ENCODE assay signal across 24 cellular contexts in genomic region chr3:187465503-187465902, GRCh38.
"Had no signal": no experiment of that assay in that cellular context is flagged by ENCODE, and none has a peak within 500 bp of the region (broad histone marks: within the 10 kb centered on the region; RNA-seq: fewer than 3 reads in every experiment).

No MANE protein-coding gene starts in this region.

- H3K27ac ChIP-seq: epithelial cell of prostate, esophagus muscularis mucosa, gastrocnemius medialis, hepatocyte, parathyroid adenoma, prostate gland, right lobe of liver, suprapubic skin, thyroid gland had no signal

- H3K4me1 Mint-ChIP-seq: naive B cell; nephron; stimulated activated effector memory CD8-positive, alpha-beta T cell treated with anti-CD3 and anti-CD28 coated beads, Interleukin-12 subunit alpha, Interleukin-12 subunit beta, amount 100 ng/mL, for 72 hours had no signal

- H3K4me3 Mint-ChIP-seq: naive B cell; nephron; stimulated activated effector memory CD8-positive, alpha-beta T cell treated with anti-CD3 and anti-CD28 coated beads, Interleukin-12 subunit alpha, Interleukin-12 subunit beta, amount 100 ng/mL, for 72 hours; type B pancreatic cell had no signal

- H3K4me3 ChIP-seq: esophagus muscularis mucosa, gastrocnemius medialis, hepatocyte, lung, prostate gland, right lobe of liver, suprapubic skin, thyroid gland had no signal

- H2AFZ ChIP-seq: hepatocyte, parathyroid adenoma had no signal

- DNase-seq: cortex of kidney; effector memory CD4-positive, alpha-beta T cell; gastrocnemius medialis; glutamatergic neuron; kidney; left colon; left ventricle myocardium superior; mesenchymal stem cell; naive B cell; right lobe of liver; stimulated activated CD4-positive, alpha-beta T cell treated with anti-CD3 and anti-CD28 coated beads, Interleukin-4, amount 100 ng/mL, for 1 hour; stimulated activated CD8-positive, alpha-beta memory T cell treated with anti-CD3 and anti-CD28 coated beads, Interleukin-4, amount 100 ng/mL, for 48 hours; stimulated activated naive CD8-positive, alpha-beta T cell treated with anti-CD3 and anti-CD28 coated beads, Interleukin-15, Interleukin-2, amounts not matched to agents 100 U/mL and 50 U/mL, for 24 hours; thyroid gland had no signal

- H3K9ac ChIP-seq: parathyroid adenoma had no signal

- H3K4me1 ChIP-seq: esophagus muscularis mucosa, gastrocnemius medialis, parathyroid adenoma, prostate gland, right lobe of liver, suprapubic skin, thyroid gland had no signal

- H3K79me2 ChIP-seq: hepatocyte, parathyroid adenoma had no signal

- H3K27ac Mint-ChIP-seq: nephron; stimulated activated effector memory CD8-positive, alpha-beta T cell treated with anti-CD3 and anti-CD28 coated beads, Interleukin-12 subunit alpha, Interleukin-12 subunit beta, amount 100 ng/mL, for 72 hours; type B pancreatic cell had no signal

- ATAC-seq: gastrocnemius medialis; left colon; left ventricle myocardium superior; right lobe of liver; stimulated activated effector memory CD8-positive, alpha-beta T cell treated with anti-CD3 and anti-CD28 coated beads, Interleukin-12 subunit alpha, Interleukin-12 subunit beta, amount 100 ng/mL, for 72 hours; stimulated activated naive CD8-positive, alpha-beta T cell treated with anti-CD3 and anti-CD28 coated beads, Interleukin-15, Interleukin-2, amounts not matched to agents 100 U/mL and 50 U/mL, for 24 hours had no signal

- H3K4me2 ChIP-seq: hepatocyte had no signal

- H3K9me3 ChIP-seq: esophagus muscularis mucosa, gastrocnemius medialis, prostate gland, right lobe of liver, suprapubic skin, thyroid gland had no signal

- H3K36me3 Mint-ChIP-seq: stimulated activated effector memory CD8-positive, alpha-beta T cell treated with anti-CD3 and anti-CD28 coated beads, Interleukin-12 subunit alpha, Interleukin-12 subunit beta, amount 100 ng/mL, for 72 hours; type B pancreatic cell had no signal

- H3K27me3 ChIP-seq: esophagus muscularis mucosa, gastrocnemius medialis, hepatocyte, right lobe of liver, suprapubic skin, thyroid gland had no signal

- H3K36me3 ChIP-seq: esophagus muscularis mucosa, gastrocnemius medialis, prostate gland, right lobe of liver, suprapubic skin, thyroid gland had no signal
